ENCODE assay signal across 27 cellular contexts in genomic region chr12:100481021-100481420, GRCh38. TPM values are rescaled to one million over a fixed set of nuclear protein-coding genes. Genes with fewer than 3 reads are reported as not detected.
"Had no signal": no experiment of that assay in that cellular context is flagged by ENCODE, and none has a peak within 500 bp of the region (broad histone marks: within the 10 kb centered on the region; RNA-seq: fewer than 3 reads in every experiment).

No MANE protein-coding gene starts in this region.

- DNase-seq: activated CD4-positive, alpha-beta T cell treated with anti-CD3 and anti-CD28 coated beads for 48 hours; activated CD4-positive, alpha-beta T cell treated with anti-CD3 and anti-CD28 coated beads, Interleukin-2, amount 50 U/mL, for 4 hours; activated CD4-positive, CD25-positive, alpha-beta regulatory T cell treated with anti-CD3 and anti-CD28 coated beads, Interleukin-2, amount 50 U/mL, for 72 hours; activated CD8-positive, alpha-beta memory T cell treated with anti-CD3 and anti-CD28 coated beads, Interleukin-2, amount 10 ng/mL, durations not matched to agents 7 days and 5 days; activated effector memory CD4-positive, alpha-beta T cell treated with Interleukin-2 at 50 U/mL for 16 hours; activated naive CD4-positive, alpha-beta T cell; activated naive CD8-positive, alpha-beta T cell treated with anti-CD3 and anti-CD28 coated beads, Interleukin-2, amount 50 U/mL, for 24 hours; activated T-cell treated with anti-CD3 and anti-CD28 coated beads, Interleukin-2, amount 50 U/mL, for 24 hours; amniotic stem cell; NCI-H1417; NCI-H1930; NCI-H2107; NCI-H2171 treated with DMSO at 0.1 percent for 48 hours; NCI-H345; NCI-H510A treated with DMSO at 0.1 percent for 48 hours; NCI-H69; NK-92 treated with Interleukin-12 subunit alpha and Interleukin-12 subunit beta, amount 100 ng/mL, for 24 hours; OCI-M1; SHP77; T-helper 9 cell had no signal

- H3K9me3 ChIP-seq: ascending aorta had no signal

- H3K9me3 Mint-ChIP-seq: activated naive CD4-positive, alpha-beta T cell treated with anti-CD3 and anti-CD28 coated beads, Interleukin-2, amount 50 U/mL, for 24 hours; activated naive CD8-positive, alpha-beta T cell treated with anti-CD3 and anti-CD28 coated beads, Interleukin-2, amount 50 U/mL, for 24 hours; activated T-cell treated with anti-CD3 and anti-CD28 coated beads, Interleukin-2, amount 50 U/mL, for 24 hours; activated T-helper 1 cell treated with anti-CD3 and anti-CD28 coated beads, Interleukin-12 subunit alpha, Interleukin-12 subunit beta, Interleukin-2, Interleukin-4 antibody, amounts not matched to agents 30 ng/mL and 10 ng/mL and 1 ng/mL, durations not matched to agents 14 hours and 24 hours and 36 hours; brain; central memory CD8-positive, alpha-beta T cell; T-helper 1 cell treated with Interleukin-12 subunit alpha and Interleukin-12 subunit beta and Interleukin-4 antibody, amounts not matched to agents 30 μg/mL and 1 μg/mL, for 36 hours had no signal

- H3K4me1 ChIP-seq: ascending aorta had no signal

- ATAC-seq: activated CD8-positive, alpha-beta memory T cell treated with anti-CD3 and anti-CD28 coated beads, Interleukin-2, amount 10 ng/mL, durations not matched to agents 7 days and 5 days; activated naive CD8-positive, alpha-beta T cell treated with anti-CD3 and anti-CD28 coated beads, Interleukin-2, amount 50 U/mL, for 24 hours; WTC11 had no signal

- H3K27ac Mint-ChIP-seq: activated CD8-positive, alpha-beta memory T cell treated with anti-CD3 and anti-CD28 coated beads, Interleukin-2, amount 10 ng/mL, durations not matched to agents 7 days and 5 days; activated naive CD4-positive, alpha-beta T cell treated with anti-CD3 and anti-CD28 coated beads, Interleukin-2, amount 50 U/mL, for 24 hours; activated naive CD8-positive, alpha-beta T cell treated with anti-CD3 and anti-CD28 coated beads, Interleukin-2, amount 50 U/mL, for 24 hours; activated T-cell treated with anti-CD3 and anti-CD28 coated beads, Interleukin-2, amount 50 U/mL, for 24 hours; activated T-helper 1 cell treated with anti-CD3 and anti-CD28 coated beads, Interleukin-12 subunit alpha, Interleukin-12 subunit beta, Interleukin-2, Interleukin-4 antibody, amounts not matched to agents 30 ng/mL and 10 ng/mL and 1 ng/mL, durations not matched to agents 14 hours and 24 hours and 36 hours; brain; T-helper 1 cell treated with Interleukin-12 subunit alpha and Interleukin-12 subunit beta and Interleukin-4 antibody, amounts not matched to agents 30 μg/mL and 1 μg/mL, for 36 hours; WTC11 had no signal

- H3K36me3 Mint-ChIP-seq: activated CD8-positive, alpha-beta memory T cell treated with anti-CD3 and anti-CD28 coated beads, Interleukin-2, amount 10 ng/mL, durations not matched to agents 7 days and 5 days; activated naive CD4-positive, alpha-beta T cell treated with anti-CD3 and anti-CD28 coated beads, Interleukin-2, amount 50 U/mL, for 24 hours; brain had no signal

- H3K27ac ChIP-seq: ascending aorta had no signal

- H3K4me3 ChIP-seq: ascending aorta had no signal

- H3K27me3 ChIP-seq: ascending aorta had no signal

- H3K36me3 ChIP-seq: ascending aorta had no signal

RNA-seq across cellular contexts. Expression of gene NR1H4, which starts 7.4 kb away (rescaled TPM):
- total RNA-seq: activated CD8-positive, alpha-beta memory T cell treated with anti-CD3 and anti-CD28 coated beads, Interleukin-2, amount 10 ng/mL, durations not matched to agents 7 days and 5 days; activated T-helper 1 cell treated with anti-CD3 and anti-CD28 coated beads, Interleukin-12 subunit alpha, Interleukin-12 subunit beta, Interleukin-2, Interleukin-4 antibody, amounts not matched to agents 30 ng/mL and 10 ng/mL and 1 ng/mL, durations not matched to agents 14 hours and 24 hours and 36 hours; WTC11 had no signal
